In genomic region chr17:34199932-34200534, GRCh38 we compare ENCODE assay signal across 8 cellular contexts. TPM values are rescaled to one million over a fixed set of nuclear protein-coding genes. Genes with fewer than 3 reads are reported as not detected.
DNase-seq lines count a peak whose midpoint lies in the region; ATAC-seq and TF ChIP-seq lines count a peak whose summit lies in the region.

No MANE protein-coding gene starts in this region.

- H3K9me3 Mint-ChIP-seq in T-helper 2 cell treated with Interferon-gamma antibody and Interleukin-4, amounts not matched to agents 5 μg/mL and 100 μg/mL, for 36 hours, result peaks cover 7% of the 10 kb centered on the region

- no peaks in the 10 kb centered on the region for H3K36me3 Mint-ChIP-seq in T-helper 2 cell treated with Interferon-gamma antibody and Interleukin-4, amounts not matched to agents 5 μg/mL and 100 μg/mL, for 36 hours (ENCODE audit: low read depth)

- intact Hi-C loops in sciatic nerve (cut with DNase I), result loop anchor here (1.0 to 5.0 kb wide), 2 partner anchors 107 to 161 kb away; no protein-coding TSS in a partner anchor

- peak; percentile 56 for ATAC-seq in GM19452 (IDR thresholded peaks at IDR 0.05; ENCODE audit: unreplicated experiment)
- peak; percentile 96 for ATAC-seq in sciatic nerve
- ATAC-seq in HG02973 (IDR thresholded peaks at IDR 0.05; ENCODE audit: unreplicated experiment), result no peak

- H3K4me1 Mint-ChIP-seq in T-helper 2 cell treated with Interferon-gamma antibody and Interleukin-4, amounts not matched to agents 5 μg/mL and 100 μg/mL, for 36 hours (ENCODE audit: low read depth), result peaks cover 14% of the 10 kb centered on the region

- H3K9me3 ChIP-seq in right atrium auricular region, result peaks cover 0 to 16% of the 10 kb centered on the region in 2 donors

- peak; percentile 100 for TF ChIP-seq CTCF in right atrium auricular region (IDR thresholded peaks at IDR 0.05)

- H3K4me3 ChIP-seq in right atrium auricular region, result no peak overlapping the region

- H3K27me3 Mint-ChIP-seq in T-helper 2 cell treated with Interferon-gamma antibody and Interleukin-4, amounts not matched to agents 5 μg/mL and 100 μg/mL, for 36 hours (ENCODE audit: low read depth), result peaks cover 42% of the 10 kb centered on the region

- no peak overlapping the region for H3K27ac ChIP-seq in right atrium auricular region

- DNase-seq in AML-193 (lab: John Stamatoyannopoulos, UW) (peak; percentile 84 to 87), NCI-H1694 treated with DMSO at 0.1 percent for 48 hours (lab: John Stamatoyannopoulos, UW) (peak; percentile 76), anterior cingulate cortex (lab: John Stamatoyannopoulos, UW) (peak in 50 of 58 donors; percentile 1 to 85 (median 32)), right atrium auricular region (ENCODE audit: low spot score) (peak; percentile 91), sciatic nerve (ENCODE audit: low spot score) (peak; percentile 88)
- DNase-seq in T-helper 2 cell treated with Interferon-gamma antibody and Interleukin-4, amounts not matched to agents 5 μg/mL and 100 μg/mL, for 36 hours (ENCODE audit: low spot score), result peak; percentile 56

- H3K27me3 ChIP-seq in right atrium auricular region, result no peaks in the 10 kb centered on the region

- no peak overlapping the region for H3K27ac Mint-ChIP-seq in T-helper 2 cell treated with Interferon-gamma antibody and Interleukin-4, amounts not matched to agents 5 μg/mL and 100 μg/mL, for 36 hours

- peaks cover 0 to 6% of the 10 kb centered on the region in 2 donors for H3K4me1 ChIP-seq in right atrium auricular region

- no peaks in the 10 kb centered on the region for H3K36me3 ChIP-seq in right atrium auricular region

- no peak overlapping the region for H3K4me3 Mint-ChIP-seq in T-helper 2 cell treated with Interferon-gamma antibody and Interleukin-4, amounts not matched to agents 5 μg/mL and 100 μg/mL, for 36 hours

RNA-seq across cellular contexts. Expression of gene CCL2, which starts 55.1 kb away (rescaled TPM):
- total RNA-seq in right atrium auricular region (100 to 1,000 TPM in 1 of 2 donors, 10 to 100 TPM in 1; 46.3 to 118 TPM), sciatic nerve (219 TPM)

Comparison
In these comparisons a context has a peak if more than half of its experiments do, and no peak if none do; other contexts are left out.
1. DNase-seq: peak in every context shown above with its lines; median percentile 91 in right atrium auricular region; 88 in sciatic nerve; 86 in AML-193; 76 in NCI-H1694 treated with DMSO at 0.1 percent for 48 hours; 56 in T-helper 2 cell treated with Interferon-gamma antibody and Interleukin-4, amounts not matched to agents 5 μg/mL and 100 μg/mL, for 36 hours; 32 in anterior cingulate cortex.